ENCODE assay signal across 26 cellular contexts in genomic region chr4:76962406-76963135, GRCh38.
"Had no signal": no experiment of that assay in that cellular context is flagged by ENCODE, and none has a peak within 500 bp of the region (broad histone marks: within the 10 kb centered on the region; RNA-seq: fewer than 3 reads in every experiment).

No MANE protein-coding gene starts in this region.

- H3K4me1 ChIP-seq: prostate gland had no signal

- ATAC-seq: gastrocnemius medialis; left cardiac atrium; lower lobe of right lung; SK-N-SH treated with all-trans-retinoic acid at 6 μM for 48 hours; stimulated activated naive CD8-positive, alpha-beta T cell treated with anti-CD3 and anti-CD28 coated beads, Interleukin-15, Interleukin-2, amounts not matched to agents 100 U/mL and 50 U/mL, for 24 hours had no signal

- H3K27ac ChIP-seq: gastrocnemius medialis, lower lobe of right lung, prostate gland, transverse colon, WERI-Rb-1 had no signal

- H3K27me3 ChIP-seq: gastrocnemius medialis, transverse colon had no signal

- DNase-seq: activated CD4-positive, alpha-beta T cell treated with anti-CD3 and anti-CD28 coated beads, Interleukin-2, amount 50 U/mL, for 1 hour; activated CD4-positive, CD25-positive, alpha-beta regulatory T cell treated with anti-CD3 and anti-CD28 coated beads, Interleukin-2, amount 50 U/mL, for 72 hours; activated naive CD4-positive, alpha-beta T cell treated with Interleukin-2 at 50 U/mL for 16 hours; activated naive CD8-positive, alpha-beta T cell treated with anti-CD3 and anti-CD28 coated beads for 36 hours; activated T-cell treated with anti-CD3 and anti-CD28 coated beads, Interleukin-2, amount 50 U/mL, for 48 hours; amniotic stem cell; cerebellar nuclear complex; erythroblast; gastrocnemius medialis; head of caudate nucleus; islet precursor cell; left cardiac atrium; lower lobe of right lung; naive B cell; occipital lobe; stimulated activated CD4-positive, alpha-beta T cell treated with anti-CD3 and anti-CD28 coated beads, Interleukin-12 subunit alpha, Interleukin-12 subunit beta, amount 100 ng/mL, for 4 hours; stimulated activated CD4-positive, alpha-beta T cell treated with anti-CD3 and anti-CD28 coated beads, Interleukin-4, amount 100 ng/mL, for 4 hours; stimulated activated naive CD8-positive, alpha-beta T cell treated with anti-CD3 and anti-CD28 coated beads, Interleukin-15, Interleukin-2, amounts not matched to agents 100 U/mL and 50 U/mL, for 24 hours; transverse colon; WERI-Rb-1 had no signal

- FAIRE-seq: bronchial epithelial cell, endometrium, TTC549, urothelium cell line had no signal

- H3K4me3 ChIP-seq: gastrocnemius medialis, lower lobe of right lung, prostate gland, transverse colon had no signal

- H3K36me3 ChIP-seq: gastrocnemius medialis, lower lobe of right lung, prostate gland, transverse colon, WERI-Rb-1 had no signal

- H3K9me3 ChIP-seq: gastrocnemius medialis, lower lobe of right lung, prostate gland, transverse colon had no signal
